In the genomic region with DNA sequence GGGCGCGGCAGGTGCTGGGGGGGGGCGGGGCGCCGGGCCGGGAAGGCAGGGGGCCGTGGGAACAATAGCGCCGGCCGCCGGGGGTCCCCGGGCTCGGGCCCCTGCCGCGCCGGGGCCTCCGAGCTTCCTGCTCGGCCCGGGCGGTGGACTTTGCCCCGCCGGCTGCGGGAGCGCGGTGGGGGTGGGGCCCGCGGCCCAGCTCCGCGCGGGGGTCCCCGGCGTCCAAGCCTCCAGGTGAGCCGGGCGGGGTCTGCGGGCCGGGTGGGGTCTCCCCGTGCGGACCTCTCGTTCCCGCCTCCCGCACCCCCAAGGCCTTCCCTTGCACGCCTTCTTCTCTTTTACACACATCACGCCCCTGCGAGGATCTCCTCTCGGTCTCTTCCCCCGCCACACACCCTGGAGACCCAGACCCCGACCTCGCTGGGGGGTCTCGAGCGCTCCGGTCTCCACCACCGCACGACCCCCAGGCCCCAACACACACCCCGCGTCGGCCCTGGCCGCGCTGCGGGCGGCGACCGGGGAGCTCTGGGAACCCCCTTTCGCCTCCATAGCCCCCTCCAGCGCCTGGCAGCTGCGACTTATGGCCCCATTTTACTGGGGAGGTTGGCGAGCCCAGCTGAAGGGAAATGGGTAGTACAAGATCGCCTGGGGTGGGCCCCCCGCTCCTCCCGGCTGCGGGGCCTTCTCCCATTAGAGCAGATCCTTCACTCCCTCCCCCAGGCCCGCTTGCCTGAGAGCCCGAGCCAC, we compare ENCODE assay signal across 9 cellular contexts. TPM values are rescaled to one million over a fixed set of nuclear protein-coding genes. Genes with fewer than 3 reads are reported as not detected.
DNase-seq lines count a peak whose midpoint lies in the region; ATAC-seq and TF ChIP-seq lines count a peak whose summit lies in the region.
"Had no signal": no experiment of that assay in that cellular context is flagged by ENCODE, and none has a peak within 500 bp of the region (broad histone marks: within the 10 kb centered on the region; RNA-seq: fewer than 3 reads in every experiment).

No MANE protein-coding gene starts in this region.

- H3K4me3 ChIP-seq in left ventricle myocardium inferior: peak overlapping the region; percentile 60
- H3K4me3 ChIP-seq in right lobe of liver: peak overlapping the region; percentile 55 to 71 (median 66)
- peak overlapping the region; percentile 41 to 44 for H3K4me3 ChIP-seq in vagina

- H3K36me3 ChIP-seq in left ventricle myocardium inferior (no peaks in the 10 kb centered on the region), right lobe of liver (no peaks in the 10 kb centered on the region), vagina (no peaks in the 10 kb centered on the region)

- H3K27ac Mint-ChIP-seq in activated T-helper 2 cell treated with anti-CD3 and anti-CD28 coated beads, Interferon-gamma antibody, Interleukin-2, Interleukin-4, amounts not matched to agents 10 μg/mL and 5 μg/mL and 100 μg/mL, durations not matched to agents 14 hours and 24 hours and 36 hours: no peak overlapping the region
- H3K27ac Mint-ChIP-seq in activated CD4-positive, alpha-beta T cell treated with anti-CD3 and anti-CD28 coated beads, Interleukin-2, amount 10 ng/mL, durations not matched to agents 7 days and 5 days: no peak overlapping the region

- DNase-seq in left ventricle myocardium inferior (no peak), cardiac septum (ENCODE audit: low spot score) (no peak), right lobe of liver (peak in 2 of 3 donors; percentile 19 to 45), vagina (ENCODE audit: extremely low spot score in 2 of 2) (no peak)
- no peak for DNase-seq in activated T-helper 2 cell treated with anti-CD3 and anti-CD28 coated beads, Interferon-gamma antibody, Interleukin-2, Interleukin-4, amounts not matched to agents 10 μg/mL and 5 μg/mL and 100 μg/mL, durations not matched to agents 14 hours and 24 hours and 36 hours (ENCODE audit: low spot score)
- no peak for DNase-seq in activated CD4-positive, alpha-beta T cell treated with anti-CD3 and anti-CD28 coated beads, Interleukin-2, amount 10 ng/mL, durations not matched to agents 7 days and 5 days

- TF ChIP-seq CTCF in left ventricle myocardium inferior (IDR thresholded peaks at IDR 0.05; ENCODE audit: borderline replicate concordance) (no peak), right lobe of liver (IDR thresholded peaks at IDR 0.05) (no peak), vagina (IDR thresholded peaks at IDR 0.05) (no peak)

- peaks cover 80% of the 10 kb centered on the region for H3K27me3 ChIP-seq in left ventricle myocardium inferior (ENCODE audit: low read depth)
- no peaks in the 10 kb centered on the region for H3K27me3 ChIP-seq in right lobe of liver
- H3K27me3 ChIP-seq in vagina: no peaks in the 10 kb centered on the region

- no peaks in the 10 kb centered on the region for H3K9me3 Mint-ChIP-seq in activated T-helper 2 cell treated with anti-CD3 and anti-CD28 coated beads, Interferon-gamma antibody, Interleukin-2, Interleukin-4, amounts not matched to agents 10 μg/mL and 5 μg/mL and 100 μg/mL, durations not matched to agents 14 hours and 24 hours and 36 hours
- no peaks in the 10 kb centered on the region for H3K9me3 Mint-ChIP-seq in activated CD4-positive, alpha-beta T cell treated with anti-CD3 and anti-CD28 coated beads, Interleukin-2, amount 10 ng/mL, durations not matched to agents 7 days and 5 days

- no peaks in the 10 kb centered on the region for H3K36me3 Mint-ChIP-seq in activated T-helper 2 cell treated with anti-CD3 and anti-CD28 coated beads, Interferon-gamma antibody, Interleukin-2, Interleukin-4, amounts not matched to agents 10 μg/mL and 5 μg/mL and 100 μg/mL, durations not matched to agents 14 hours and 24 hours and 36 hours (ENCODE audit: low read depth)
- no peaks in the 10 kb centered on the region for H3K36me3 Mint-ChIP-seq in activated CD4-positive, alpha-beta T cell treated with anti-CD3 and anti-CD28 coated beads, Interleukin-2, amount 10 ng/mL, durations not matched to agents 7 days and 5 days (ENCODE audit: low read depth)

- POLR2A ChIA-PET in activated CD4-positive, alpha-beta T cell treated with anti-CD3 and anti-CD28 coated beads, Interleukin-2, amount 10 ng/mL, durations not matched to agents 7 days and 5 days (lab: Charles Lee): no interaction called here

- peak overlapping the region; percentile 30 for H3K4me3 Mint-ChIP-seq in activated T-helper 2 cell treated with anti-CD3 and anti-CD28 coated beads, Interferon-gamma antibody, Interleukin-2, Interleukin-4, amounts not matched to agents 10 μg/mL and 5 μg/mL and 100 μg/mL, durations not matched to agents 14 hours and 24 hours and 36 hours (ENCODE audit: low read depth)
- no peak overlapping the region for H3K4me3 Mint-ChIP-seq in activated CD4-positive, alpha-beta T cell treated with anti-CD3 and anti-CD28 coated beads, Interleukin-2, amount 10 ng/mL, durations not matched to agents 7 days and 5 days

- H3K27ac ChIP-seq in left ventricle myocardium inferior (replicated peaks): no peak overlapping the region
- no peak overlapping the region for H3K27ac ChIP-seq in right lobe of liver
- peak overlapping the region; percentile 4 for H3K27ac ChIP-seq in vagina

- WGBS in right lobe of liver (ENCODE audit: insufficient coverage, low coverage, low lambda C conversion rate, missing lambda C conversion rate): 0% methylated on average over 6 of the region's 72 CpGs

- H3K4me1 Mint-ChIP-seq in activated T-helper 2 cell treated with anti-CD3 and anti-CD28 coated beads, Interferon-gamma antibody, Interleukin-2, Interleukin-4, amounts not matched to agents 10 μg/mL and 5 μg/mL and 100 μg/mL, durations not matched to agents 14 hours and 24 hours and 36 hours (ENCODE audit: low read depth): no peaks in the 10 kb centered on the region
- peaks cover 4% of the 10 kb centered on the region for H3K4me1 Mint-ChIP-seq in activated CD4-positive, alpha-beta T cell treated with anti-CD3 and anti-CD28 coated beads, Interleukin-2, amount 10 ng/mL, durations not matched to agents 7 days and 5 days

- CTCF ChIA-PET in activated CD4-positive, alpha-beta T cell treated with anti-CD3 and anti-CD28 coated beads, Interleukin-2, amount 10 ng/mL, durations not matched to agents 7 days and 5 days (lab: Charles Lee): interaction anchor here (1.0 kb wide), 1 partner anchor 28 kb away, joined by 3 read pairs; no protein-coding TSS in a partner anchor

- TF ChIP-seq POLR2A in right lobe of liver (IDR thresholded peaks at IDR 0.05) (no peak), vagina (IDR thresholded peaks at IDR 0.05) (no peak)

- H3K4me1 ChIP-seq in left ventricle myocardium inferior (peaks cover 6% of the 10 kb centered on the region), right lobe of liver (peaks cover 0 to 9% (median 0%) of the 10 kb centered on the region in 4 donors), vagina (peaks cover 11% of the 10 kb centered on the region)

- H3K27me3 Mint-ChIP-seq in activated T-helper 2 cell treated with anti-CD3 and anti-CD28 coated beads, Interferon-gamma antibody, Interleukin-2, Interleukin-4, amounts not matched to agents 10 μg/mL and 5 μg/mL and 100 μg/mL, durations not matched to agents 14 hours and 24 hours and 36 hours (ENCODE audit: low read depth): peaks cover 30% of the 10 kb centered on the region
- peaks cover 40% of the 10 kb centered on the region for H3K27me3 Mint-ChIP-seq in activated CD4-positive, alpha-beta T cell treated with anti-CD3 and anti-CD28 coated beads, Interleukin-2, amount 10 ng/mL, durations not matched to agents 7 days and 5 days

- intact Hi-C loops in left ventricle myocardium inferior (cut with micrococcal nuclease) (no loop called here), cardiac septum (cut with DNase I) (no loop called here), right lobe of liver (cut with DNase I) (no loop called here), vagina (cut with DNase I) (no loop called here)
- intact Hi-C loops in activated T-helper 2 cell treated with anti-CD3 and anti-CD28 coated beads, Interferon-gamma antibody, Interleukin-2, Interleukin-4, amounts not matched to agents 10 μg/mL and 5 μg/mL and 100 μg/mL, durations not matched to agents 14 hours and 24 hours and 36 hours (cut with micrococcal nuclease): no loop called here

- ATAC-seq in right lobe of liver: peak; percentile 57 to 69 (median 60)
- ATAC-seq in GM21723 (IDR thresholded peaks at IDR 0.05; ENCODE audit: unreplicated experiment): no peak
- no peak for ATAC-seq in HG02623 (IDR thresholded peaks at IDR 0.05; ENCODE audit: unreplicated experiment)

- H3K9me3 ChIP-seq in left ventricle myocardium inferior (replicated peaks) (no peaks in the 10 kb centered on the region), right lobe of liver (no peaks in the 10 kb centered on the region), vagina (no peaks in the 10 kb centered on the region)

RNA-seq across cellular contexts. Expression of gene CAMSAP3, which starts 0.7 kb away (rescaled TPM):
- 0.60 TPM for total RNA-seq in left ventricle myocardium inferior
- not detected for total RNA-seq in cardiac septum
- total RNA-seq in activated T-helper 2 cell treated with anti-CD3 and anti-CD28 coated beads, Interferon-gamma antibody, Interleukin-2, Interleukin-4, amounts not matched to agents 10 μg/mL and 5 μg/mL and 100 μg/mL, durations not matched to agents 14 hours and 24 hours and 36 hours: 0.23 and 0.55 TPM in 2 replicates
- 10 to 100 TPM; 21.8 to 31.9 (median 23.4) TPM for total RNA-seq in right lobe of liver
- 12.8 TPM for total RNA-seq in vagina
- total RNA-seq in activated CD4-positive, alpha-beta T cell treated with anti-CD3 and anti-CD28 coated beads, Interleukin-2, amount 10 ng/mL, durations not matched to agents 7 days and 5 days: under 1 TPM; 0.21 to 0.57 TPM
- total RNA-seq: fibroblast of villous mesenchyme had no signal

RNA-seq across cellular contexts. Expression of gene XAB2, which starts 33.0 kb away (rescaled TPM):
- total RNA-seq in left ventricle myocardium inferior (24.4 TPM), cardiac septum (21.8 TPM), right lobe of liver (10 to 100 TPM; 12.8 to 21.3 (median 17.8) TPM), vagina (44.0 TPM)
- 43.0 and 44.3 TPM in 2 replicates for total RNA-seq in activated T-helper 2 cell treated with anti-CD3 and anti-CD28 coated beads, Interferon-gamma antibody, Interleukin-2, Interleukin-4, amounts not matched to agents 10 μg/mL and 5 μg/mL and 100 μg/mL, durations not matched to agents 14 hours and 24 hours and 36 hours
- total RNA-seq in activated CD4-positive, alpha-beta T cell treated with anti-CD3 and anti-CD28 coated beads, Interleukin-2, amount 10 ng/mL, durations not matched to agents 7 days and 5 days: 10 to 100 TPM; 46.0 to 50.0 TPM

RNA-seq across cellular contexts. Expression of gene PET100, which starts 33.2 kb away (rescaled TPM):
- total RNA-seq in left ventricle myocardium inferior (197 TPM), cardiac septum (130 TPM), right lobe of liver (10 to 100 TPM in 4 of 6 experiments, 1 to 10 TPM in 2; 6.8 to 83.9 (median 56.5) TPM), vagina (16.7 TPM)
- 95.7 and 113 TPM in 2 replicates for total RNA-seq in activated T-helper 2 cell treated with anti-CD3 and anti-CD28 coated beads, Interferon-gamma antibody, Interleukin-2, Interleukin-4, amounts not matched to agents 10 μg/mL and 5 μg/mL and 100 μg/mL, durations not matched to agents 14 hours and 24 hours and 36 hours
- 100 to 1,000 TPM; 108 to 169 TPM for total RNA-seq in activated CD4-positive, alpha-beta T cell treated with anti-CD3 and anti-CD28 coated beads, Interleukin-2, amount 10 ng/mL, durations not matched to agents 7 days and 5 days

RNA-seq across cellular contexts. Expression of gene PCP2, which starts 37.2 kb away (rescaled TPM):
- total RNA-seq in left ventricle myocardium inferior: 2.7 TPM
- total RNA-seq in cardiac septum: not detected
- 1.2 and 1.6 TPM in 2 replicates for total RNA-seq in activated T-helper 2 cell treated with anti-CD3 and anti-CD28 coated beads, Interferon-gamma antibody, Interleukin-2, Interleukin-4, amounts not matched to agents 10 μg/mL and 5 μg/mL and 100 μg/mL, durations not matched to agents 14 hours and 24 hours and 36 hours
- total RNA-seq in right lobe of liver: 1 to 10 TPM in 1 of 6 experiments, under 1 TPM in 2, not detected in 3; 0.90 to 1.5 (median 0.95) TPM
- total RNA-seq in vagina: not detected
- total RNA-seq in activated CD4-positive, alpha-beta T cell treated with anti-CD3 and anti-CD28 coated beads, Interleukin-2, amount 10 ng/mL, durations not matched to agents 7 days and 5 days: 1 to 10 TPM in 1 of 2 experiments, under 1 TPM in 1; 0.82 to 1.2 TPM

RNA-seq across cellular contexts. Expression of gene STXBP2, which starts 40.5 kb away (rescaled TPM):
- 4.5 TPM for total RNA-seq in left ventricle myocardium inferior
- 4.0 TPM for total RNA-seq in cardiac septum
- total RNA-seq in activated T-helper 2 cell treated with anti-CD3 and anti-CD28 coated beads, Interferon-gamma antibody, Interleukin-2, Interleukin-4, amounts not matched to agents 10 μg/mL and 5 μg/mL and 100 μg/mL, durations not matched to agents 14 hours and 24 hours and 36 hours: 96.3 and 104 TPM in 2 replicates
- 10 to 100 TPM; 27.5 to 45.7 (median 39.1) TPM for total RNA-seq in right lobe of liver
- total RNA-seq in vagina: 64.3 TPM
- total RNA-seq in activated CD4-positive, alpha-beta T cell treated with anti-CD3 and anti-CD28 coated beads, Interleukin-2, amount 10 ng/mL, durations not matched to agents 7 days and 5 days: 100 to 1,000 TPM; 131 to 158 TPM

Comparison
In these comparisons a context has a peak if more than half of its experiments do, and no peak if none do; other contexts are left out.
1. DNase-seq: peak in right lobe of liver (2 of 3); none in left ventricle myocardium inferior (single experiment), cardiac septum (single experiment), activated T-helper 2 cell treated with anti-CD3 and anti-CD28 coated beads, Interferon-gamma antibody, Interleukin-2, Interleukin-4, amounts not matched to agents 10 μg/mL and 5 μg/mL and 100 μg/mL, durations not matched to agents 14 hours and 24 hours and 36 hours (single experiment), vagina (0 of 2) and activated CD4-positive, alpha-beta T cell treated with anti-CD3 and anti-CD28 coated beads, Interleukin-2, amount 10 ng/mL, durations not matched to agents 7 days and 5 days (single experiment).
2. ATAC-seq: peak in right lobe of liver (4 of 4); none in GM21723 (single experiment) and HG02623 (single experiment).
3. Peak in every context shown above with its lines, with median percentiles within 50 percentile points of each other: H3K4me3 ChIP-seq.